In genomic region chr1:4664601-4665000, GRCh38 we compare ENCODE assay signal across 1 cellular context.
TF ChIP-seq lines count a peak whose summit lies in the region.

No MANE protein-coding gene starts in this region.

TF ChIP-seq in GM23338, 12 proteins besides CTCF, POLR2A, EP300 and RAD21 (continued from another document):
- TF ChIP-seq ZNF462 (CRISPR knock-in tag; IDR thresholded peaks at IDR 0.05) (no peak), ZNF331 (CRISPR knock-in tag; IDR thresholded peaks at IDR 0.05; ENCODE audit: low read depth) (no peak), STAT1 (IDR thresholded peaks at IDR 0.05; ENCODE audit: unreplicated experiment) (no peak), ETS1 (IDR thresholded peaks at IDR 0.05) (no peak), CREB1 (CRISPR knock-in tag; IDR thresholded peaks at IDR 0.05; ENCODE audit: low read depth) (no peak), NANOG (IDR thresholded peaks at IDR 0.05; ENCODE audit: borderline replicate concordance) (no peak)
